ENCODE assay signal across 15 cellular contexts in the genomic region with DNA sequence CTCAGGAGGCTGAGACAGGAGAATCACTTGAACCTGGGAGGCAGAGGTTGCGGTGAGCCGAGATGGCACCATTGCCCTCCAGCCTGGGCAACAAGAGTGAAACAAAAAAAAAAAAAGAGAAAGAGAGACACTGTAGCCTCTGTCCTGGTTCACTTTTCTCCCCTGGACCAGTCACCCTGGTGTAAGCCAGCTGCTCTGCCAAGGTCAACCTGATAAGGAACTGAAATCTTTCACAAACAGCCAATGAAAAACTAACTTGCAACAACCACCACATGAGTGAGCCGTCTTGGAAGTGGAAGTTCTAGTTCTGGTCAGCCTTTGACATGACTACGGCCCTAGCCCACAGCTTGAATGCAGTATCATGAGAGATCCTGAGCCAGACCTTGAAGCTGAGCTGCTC. TPM values are rescaled to one million over a fixed set of nuclear protein-coding genes. Genes with fewer than 3 reads are reported as not detected.
DNase-seq lines count a peak whose midpoint lies in the region; ATAC-seq and TF ChIP-seq lines count a peak whose summit lies in the region.
"Had no signal": no experiment of that assay in that cellular context is flagged by ENCODE, and none has a peak within 500 bp of the region (broad histone marks: within the 10 kb centered on the region; RNA-seq: fewer than 3 reads in every experiment).

No MANE protein-coding gene starts in this region.

- DNase-seq in SKM-1 (lab: John Stamatoyannopoulos, UW; ENCODE audit: unreplicated experiment) = peak; percentile 40
- DNase-seq in mucosa of gallbladder (ENCODE audit: low spot score) = peak; percentile 56
- no peak for DNase-seq in SW 1271 (lab: John Stamatoyannopoulos, UW)
- no peak for DNase-seq in NK-92 treated with Interleukin-12 subunit alpha and Interleukin-12 subunit beta, amount 100 ng/mL, for 24 hours (lab: John Stamatoyannopoulos, UW)
- DNase-seq in osteocyte (ENCODE audit: extremely low spot score, unreplicated experiment) = no peak
- DNase-seq: activated CD4-positive, alpha-beta T cell treated with anti-CD3 and anti-CD28 coated beads for 1 hour; activated CD8-positive, alpha-beta memory T cell treated with anti-CD3 and anti-CD28 coated beads, Interleukin-2, amount 50 U/mL, for 48 hours; immature natural killer cell; NCI-H2107; thyroid gland had no signal

- no peak overlapping the region for H3K4me3 Mint-ChIP-seq in osteocyte (ENCODE audit: unreplicated experiment)
- H3K4me3 Mint-ChIP-seq: activated naive CD4-positive, alpha-beta T cell treated with anti-CD3 and anti-CD28 coated beads, Interleukin-2, amount 50 U/mL, for 24 hours; immature natural killer cell; T-helper 1 cell treated with Interleukin-12 subunit alpha and Interleukin-12 subunit beta and Interleukin-4 antibody, amounts not matched to agents 30 μg/mL and 1 μg/mL, for 36 hours had no signal

- no peak overlapping the region for H3K27ac Mint-ChIP-seq in osteocyte (ENCODE audit: unreplicated experiment)
- H3K27ac Mint-ChIP-seq: activated naive CD4-positive, alpha-beta T cell treated with anti-CD3 and anti-CD28 coated beads, Interleukin-2, amount 50 U/mL, for 24 hours; immature natural killer cell; T-helper 1 cell treated with Interleukin-12 subunit alpha and Interleukin-12 subunit beta and Interleukin-4 antibody, amounts not matched to agents 30 μg/mL and 1 μg/mL, for 36 hours had no signal

- TF ChIP-seq CTCF in osteocyte (IDR thresholded peaks at IDR 0.05) = no peak

- peak; percentile 76 for ATAC-seq in GM18517 (IDR thresholded peaks at IDR 0.05; ENCODE audit: unreplicated experiment)
- peak; percentile 80 for ATAC-seq in HG02885 (IDR thresholded peaks at IDR 0.05; ENCODE audit: poor library complexity, unreplicated experiment)
- no peak for ATAC-seq in HG02623 (IDR thresholded peaks at IDR 0.05; ENCODE audit: unreplicated experiment)

- H3K9me3 Mint-ChIP-seq in osteocyte (ENCODE audit: unreplicated experiment) = peaks cover 3% of the 10 kb centered on the region

- H3K4me1 Mint-ChIP-seq in osteocyte (ENCODE audit: unreplicated experiment) = no peaks in the 10 kb centered on the region
- H3K4me1 Mint-ChIP-seq: activated naive CD4-positive, alpha-beta T cell treated with anti-CD3 and anti-CD28 coated beads, Interleukin-2, amount 50 U/mL, for 24 hours; immature natural killer cell had no signal

- no peaks in the 10 kb centered on the region for H3K27me3 Mint-ChIP-seq in osteocyte (ENCODE audit: unreplicated experiment)

- no peaks in the 10 kb centered on the region for H3K36me3 Mint-ChIP-seq in osteocyte (ENCODE audit: unreplicated experiment)
- H3K36me3 Mint-ChIP-seq: immature natural killer cell had no signal

RNA-seq across cellular contexts. Expression of gene CXADR, which starts 36.8 kb away (rescaled TPM):
- 151 TPM for total RNA-seq in mucosa of gallbladder
- 0.05 and 0.11 TPM in 2 replicates for total RNA-seq in osteocyte

Comparison
In these comparisons a context has a peak if more than half of its experiments do, and no peak if none do; other contexts are left out.
1. DNase-seq: peak in SKM-1 (single experiment) and mucosa of gallbladder (single experiment); none in SW 1271 (0 of 2), NK-92 treated with Interleukin-12 subunit alpha and Interleukin-12 subunit beta, amount 100 ng/mL, for 24 hours (single experiment) and osteocyte (single experiment).
2. RNA of gene CXADR, which starts 36.8 kb away (total RNA-seq): 151 TPM in mucosa of gallbladder (single experiment); 0.05 to 0.11 TPM in osteocyte; every median in the first group is over 100 times any median in the second.